ENCODE assay signal across 9 cellular contexts in genomic region chr5:1783214-1783551, GRCh38. TPM values are rescaled to one million over a fixed set of nuclear protein-coding genes. Genes with fewer than 3 reads are reported as not detected.
A peak's percentile ranks its signal among the peaks of the same experiment; 100 is the strongest.
DNase-seq lines count a peak whose midpoint lies in the region; ATAC-seq and TF ChIP-seq lines count a peak whose summit lies in the region.
"Had no signal": no experiment of that assay in that cellular context is flagged by ENCODE, and none has a peak within 500 bp of the region (broad histone marks: within the 10 kb centered on the region; RNA-seq: fewer than 3 reads in every experiment).

No MANE protein-coding gene starts in this region.

- no peak overlapping the region for H2AFZ ChIP-seq in SU-DHL-6 (ENCODE audit: low read depth, low read length, severe bottlenecking)

- H3K27me3 ChIP-seq in BLaER1 (no peaks in the 10 kb centered on the region), SU-DHL-6 (ENCODE audit: low read length) (no peaks in the 10 kb centered on the region), body of pancreas (no peaks in the 10 kb centered on the region)

- H3K9me3 ChIP-seq in BLaER1 (no peaks in the 10 kb centered on the region), SU-DHL-6 (ENCODE audit: insufficient read depth, low read length) (no peaks in the 10 kb centered on the region), body of pancreas (no peaks in the 10 kb centered on the region)

- H4K20me1 ChIP-seq in BLaER1 (no peaks in the 10 kb centered on the region), SU-DHL-6 (ENCODE audit: low read depth, low read length) (no peaks in the 10 kb centered on the region)

- TF ChIP-seq CTCF in SU-DHL-6 (IDR thresholded peaks at IDR 0.05; ENCODE audit: insufficient read depth, low read length, poor library complexity, severe bottlenecking) (no peak), body of pancreas (IDR thresholded peaks at IDR 0.05) (no peak)

- 26 to 36% methylated on average over 10 to 11 of the region's 11 CpGs for WGBS in body of pancreas, 2 donors

- no peak for TF ChIP-seq POLR2A in body of pancreas (IDR thresholded peaks at IDR 0.05)

- H3K36me3 ChIP-seq in BLaER1 (no peaks in the 10 kb centered on the region), SU-DHL-6 (ENCODE audit: low read length) (no peaks in the 10 kb centered on the region), body of pancreas (replicated peaks in 1 of 2; ENCODE audit: insufficient read depth in 1 of 2, low read depth in 2 of 2) (no peaks in the 10 kb centered on the region)

- DNase-seq in iPS-NIHi11 (ENCODE audit: low spot score) (no peak), hippocampal formation (lab: John Stamatoyannopoulos, UW) (no peak), body of pancreas (no peak)
- no peak for DNase-seq in activated effector memory CD4-positive, alpha-beta T cell treated with Interleukin-2 at 50 U/mL for 16 hours
- DNase-seq: CD4-positive, CD25-positive, alpha-beta regulatory T cell had no signal

- H3K9ac ChIP-seq in BLaER1 (no peak overlapping the region), SU-DHL-6 (ENCODE audit: low read length) (peak overlapping the region; percentile 54)

- H3K4me3 ChIP-seq in BLaER1 (no peak overlapping the region), SU-DHL-6 (ENCODE audit: insufficient read depth, low read length, poor library complexity, severe bottlenecking) (peak overlapping the region; percentile 20), body of pancreas (no peak overlapping the region)

- peaks cover 56% of the 10 kb centered on the region for H3K4me1 ChIP-seq in BLaER1
- H3K4me1 ChIP-seq in body of pancreas, result peaks cover 9% of the 10 kb centered on the region

- H3K9me2 ChIP-seq in SU-DHL-6 (replicated peaks; ENCODE audit: insufficient read depth, low read length), result no peaks in the 10 kb centered on the region

- H3K27ac ChIP-seq in BLaER1 (peak overlapping the region; percentile 28; the same call in 1 of the 2 replicates), SU-DHL-6 (ENCODE audit: low read depth, low read length) (peak overlapping the region; percentile 95), body of pancreas (no peak overlapping the region)

- ATAC-seq in GM19043 (IDR thresholded peaks at IDR 0.05; ENCODE audit: low read depth, unreplicated experiment) (peak; percentile 73), HG02973 (IDR thresholded peaks at IDR 0.05; ENCODE audit: unreplicated experiment) (peak; percentile 54), body of pancreas (no peak)

- no peaks in the 10 kb centered on the region for H3K79me2 ChIP-seq in SU-DHL-6 (ENCODE audit: insufficient read depth, low read length)

- H3K4me2 ChIP-seq in BLaER1, result peak overlapping the region; percentile 85
- peak overlapping the region; percentile 56 for H3K4me2 ChIP-seq in SU-DHL-6 (ENCODE audit: low read depth, low read length, poor library complexity, severe bottlenecking)

- peaks cover 24% of the 10 kb centered on the region for H3F3A ChIP-seq in SU-DHL-6 (ENCODE audit: insufficient read depth)

- intact Hi-C loops in body of pancreas (cut with DNase I), result no loop called here

RNA-seq across cellular contexts. Expression of gene MRPL36, which starts 16.5 kb away (rescaled TPM):
- total RNA-seq in body of pancreas, result 10 to 100 TPM in 1 of 2 donors, 1 to 10 TPM in 1; 4.9 to 16.3 TPM

RNA-seq across cellular contexts. Expression of gene NDUFS6, which starts 18.0 kb away (rescaled TPM):
- 10 to 100 TPM; 12.5 to 41.9 TPM for total RNA-seq in body of pancreas

Comparison
In these comparisons a context has a peak if more than half of its experiments do, and no peak if none do; other contexts are left out.
1. H3K27ac ChIP-seq: peak in BLaER1 (single experiment) and SU-DHL-6 (single experiment); none in body of pancreas (0 of 4).